32 cellular contexts compared by ENCODE assay signal in the genomic region with DNA sequence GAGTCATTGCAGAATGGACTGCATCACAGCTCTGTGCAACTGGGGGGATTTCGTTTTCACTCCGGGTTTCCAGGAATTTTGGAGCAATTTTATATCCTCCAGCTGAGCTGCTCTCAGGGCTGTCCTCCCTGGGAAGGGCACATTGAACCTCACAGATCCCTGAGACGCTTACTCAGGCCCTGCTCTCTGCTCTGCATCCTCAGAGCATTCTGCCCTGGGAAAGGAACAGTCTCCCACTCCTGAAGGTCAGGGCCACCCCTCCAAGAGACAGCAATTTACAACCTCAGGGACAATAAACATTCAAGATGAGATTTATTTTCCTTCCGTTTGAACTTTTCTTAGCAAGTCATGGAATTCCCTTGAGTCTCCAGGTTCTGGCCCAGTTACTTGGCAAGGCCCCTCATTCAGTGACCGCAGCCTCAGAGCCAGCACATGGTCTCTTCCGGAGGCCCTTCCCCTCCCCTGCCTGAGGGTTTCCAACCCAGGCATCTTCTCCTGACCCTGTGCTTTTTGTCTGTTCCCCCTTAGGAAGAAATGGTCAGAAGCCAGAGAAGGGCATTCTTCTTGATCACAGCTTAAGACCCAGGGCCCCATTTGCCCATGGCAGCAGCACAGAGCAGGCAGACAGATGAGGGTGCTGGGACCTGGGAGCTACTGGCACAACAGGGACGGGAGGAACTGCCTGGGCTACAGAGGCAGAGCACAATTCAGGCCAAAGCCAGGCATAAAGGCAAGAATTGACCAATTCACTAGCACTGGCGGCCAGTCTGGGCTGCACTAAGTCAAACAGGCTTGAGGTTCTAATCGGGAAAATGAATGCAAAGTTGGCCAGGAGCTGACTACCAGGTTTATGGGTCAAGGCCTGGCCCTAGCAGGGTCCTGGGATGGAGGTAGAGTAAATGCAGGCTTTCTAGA. TPM values are rescaled to one million over a fixed set of nuclear protein-coding genes. Genes with fewer than 3 reads are reported as not detected.
DNase-seq lines count a peak whose midpoint lies in the region; ATAC-seq, FAIRE-seq and TF ChIP-seq lines count a peak whose summit lies in the region.
"Had no signal": no experiment of that assay in that cellular context is flagged by ENCODE, and none has a peak within 500 bp of the region (broad histone marks: within the 10 kb centered on the region; RNA-seq: fewer than 3 reads in every experiment).

No MANE protein-coding gene starts in this region.

- 49 to 52% methylated on average over 9 of the region's 9 CpGs for WGBS in GM23248 (ENCODE audit: low coverage in 1 of 2, low lambda C conversion rate in 2 of 2, missing lambda C conversion rate in 2 of 2), 2 experiments
- WGBS in esophagus muscularis mucosa, result 61% methylated on average over 9 of the region's 9 CpGs
- 47 to 62% methylated on average over 9 of the region's 9 CpGs for WGBS in sigmoid colon, 2 donors

- DNase-seq in GM23248, result peak; percentile 15
- DNase-seq in esophagus muscularis mucosa (ENCODE audit: extremely low spot score), result peak; percentile 83
- DNase-seq in kidney, result peak; percentile 86
- DNase-seq in stromal cell of bone marrow (ENCODE audit: low read depth), result peak; percentile 25
- no peak for DNase-seq in sigmoid colon
- no peak for DNase-seq in PC-3
- DNase-seq in colonic mucosa, result no peak
- DNase-seq: activated CD4-positive, alpha-beta T cell treated with anti-CD3 and anti-CD28 coated beads, Interleukin-2, amount 10 ng/mL, durations not matched to agents 7 days and 5 days; activated CD8-positive, alpha-beta memory T cell treated with anti-CD3 and anti-CD28 coated beads, Interleukin-2, amount 50 U/mL, for 48 hours; activated naive CD8-positive, alpha-beta T cell treated with anti-CD3 and anti-CD28 coated beads, Interleukin-2, amount 10 ng/mL, durations not matched to agents 7 days and 5 days; brain microvascular endothelial cell; CD4-positive, CD25-positive, alpha-beta regulatory T cell; cortex of kidney; DMS 273 treated with DMSO at 0.1 percent for 48 hours; foreskin fibroblast; mammary epithelial cell; NCI-H1436; NCI-H2171; NCI-H524; NK-92 treated with Interleukin-12 subunit alpha and Interleukin-12 subunit beta, amount 100 ng/mL, for 24 hours; occipital lobe; retina; stimulated activated CD4-positive, alpha-beta T cell treated with anti-CD3 and anti-CD28 coated beads, Interleukin-12 subunit alpha, Interleukin-12 subunit beta, amount 100 ng/mL, for 4 hours; T-helper 1 cell; upper lobe of left lung had no signal

- no peaks in the 10 kb centered on the region for H3K79me2 ChIP-seq in GM23248 (ENCODE audit: insufficient read depth)
- H3K79me2 ChIP-seq in PC-3 (ENCODE audit: low read length), result no peaks in the 10 kb centered on the region
- H3K79me2 ChIP-seq: hepatocyte had no signal

- POLR2A ChIA-PET in PC-3 (lab: Charles Lee; ENCODE audit: unreplicated experiment), result no interaction called here

- no TSS peak for BruUV-seq in PC-3 (replicated peaks; lab: Mats Ljungman, UMichigan)

- H4K20me1 ChIP-seq in GM23248 (ENCODE audit: insufficient read depth) (no peaks in the 10 kb centered on the region), PC-3 (ENCODE audit: low read length) (no peaks in the 10 kb centered on the region)

- FAIRE-seq in kidney (lab: Jason Lieb, UNC), result no peak
- FAIRE-seq: G401.6, K562 had no signal

- CTCF ChIA-PET in PC-3 (lab: Charles Lee), result no interaction called here

- no peak for TF ChIP-seq CTCF in esophagus muscularis mucosa (IDR thresholded peaks at IDR 0.05)
- TF ChIP-seq CTCF in kidney (IDR thresholded peaks at IDR 0.05; ENCODE audit: borderline replicate concordance, extremely low read depth, insufficient read depth), result no peak
- TF ChIP-seq CTCF in sigmoid colon (IDR thresholded peaks at IDR 0.05), result no peak
- no peak for TF ChIP-seq CTCF in PC-3 (conservative IDR thresholded peaks at IDR 0.05; ENCODE audit: low read depth, low read length)
- no peak for TF ChIP-seq CTCF in colonic mucosa (IDR thresholded peaks at IDR 0.05)

- H3K9me3 ChIP-seq in GM23248 (ENCODE audit: low read depth) (no peaks in the 10 kb centered on the region), esophagus muscularis mucosa (no peaks in the 10 kb centered on the region), kidney (ENCODE audit: control insufficient read depth in 1 of 2, low read length in 2 of 2) (no peaks in the 10 kb centered on the region), sigmoid colon (peaks cover 0 to 2% (median 0%) of the 10 kb centered on the region in 4 donors), PC-3 (ENCODE audit: low read length) (peaks cover 6% of the 10 kb centered on the region; the same call in 1 of the 2 replicates), colonic mucosa (no peaks in the 10 kb centered on the region)
- H3K9me3 ChIP-seq: SJSA1 had no signal

- no peak for TF ChIP-seq EP300 in esophagus muscularis mucosa (IDR thresholded peaks at IDR 0.05)
- no peak for TF ChIP-seq EP300 in sigmoid colon (IDR thresholded peaks at IDR 0.05)

- H3K4me3 ChIP-seq in GM23248, result no peak overlapping the region
- H3K4me3 ChIP-seq in esophagus muscularis mucosa, result no peak overlapping the region
- H3K4me3 ChIP-seq in kidney (ENCODE audit: low read length in 2 of 2), result no peak overlapping the region
- H3K4me3 ChIP-seq in sigmoid colon, result no peak overlapping the region
- H3K4me3 ChIP-seq in PC-3 (ENCODE audit: low read length), result no peak overlapping the region
- no peak overlapping the region for H3K4me3 ChIP-seq in colonic mucosa
- H3K4me3 ChIP-seq: hepatocyte, K562, SJSA1, upper lobe of left lung had no signal

- H3K9me2 ChIP-seq in GM23248 (ENCODE audit: insufficient read depth), result no peaks in the 10 kb centered on the region
- H3K9me2 ChIP-seq in PC-3 (replicated peaks; ENCODE audit: low read length), result no peaks in the 10 kb centered on the region

- H3K27ac ChIP-seq in GM23248 (no peak overlapping the region), esophagus muscularis mucosa (replicated peaks in 1 of 4) (no peak overlapping the region), kidney (ENCODE audit: low read depth in 2 of 2, low read length in 2 of 2) (no peak overlapping the region), sigmoid colon (no peak overlapping the region), PC-3 (ENCODE audit: low read length) (no peak overlapping the region), colonic mucosa (no peak overlapping the region)
- H3K27ac ChIP-seq: brain microvascular endothelial cell, hepatocyte, SJSA1 had no signal

- H3K27me3 ChIP-seq in GM23248 (replicated peaks; ENCODE audit: insufficient read depth) (no peaks in the 10 kb centered on the region), esophagus muscularis mucosa (no peaks in the 10 kb centered on the region), sigmoid colon (no peaks in the 10 kb centered on the region), PC-3 (ENCODE audit: low read length) (peaks cover 52% of the 10 kb centered on the region), colonic mucosa (no peaks in the 10 kb centered on the region)
- H3K27me3 ChIP-seq: brain microvascular endothelial cell, hepatocyte, SJSA1, upper lobe of left lung had no signal

- ATAC-seq in PC-3 (no peak), HG02840 (IDR thresholded peaks at IDR 0.05; ENCODE audit: low FRiP score, unreplicated experiment) (no peak)
- ATAC-seq: HCT116, K562, Panc1 had no signal

- H3F3A ChIP-seq in GM23248 (ENCODE audit: insufficient read depth) (no peaks in the 10 kb centered on the region), PC-3 (ENCODE audit: low read length, unreplicated experiment) (no peaks in the 10 kb centered on the region)

- H3K4me2 ChIP-seq in GM23248 (ENCODE audit: unreplicated experiment), result no peak overlapping the region
- H3K4me2 ChIP-seq in PC-3 (ENCODE audit: low read length), result no peak overlapping the region
- H3K4me2 ChIP-seq: hepatocyte had no signal

- TF ChIP-seq POLR2A in esophagus muscularis mucosa (IDR thresholded peaks at IDR 0.05; ENCODE audit: low read depth) (no peak), sigmoid colon (IDR thresholded peaks at IDR 0.05) (no peak)

- intact Hi-C loops in esophagus muscularis mucosa (cut with DNase I), result no loop called here
- intact Hi-C loops in kidney (cut with DNase I), result no loop called here
- intact Hi-C loops in sigmoid colon (cut with DNase I), result no loop called here
- intact Hi-C loops in PC-3 (cut with micrococcal nuclease), result no loop called here
- intact Hi-C loops in colonic mucosa (cut with DNase I), result no loop called here

- H3K4me1 ChIP-seq in GM23248 (ENCODE audit: insufficient read depth), result 0 out of 2 replicates have a peak, but pooled peaks cover 8% of the 10 kb centered on the region
- peaks cover 0 to 5% (median 2%) of the 10 kb centered on the region in 4 donors for H3K4me1 ChIP-seq in esophagus muscularis mucosa
- H3K4me1 ChIP-seq in kidney (ENCODE audit: control insufficient read depth in 1 of 2, insufficient read depth in 1 of 2, low read depth in 1 of 2, low read length in 2 of 2), result peaks cover 0 to 24% of the 10 kb centered on the region in 2 donors
- H3K4me1 ChIP-seq in sigmoid colon, result no peaks in the 10 kb centered on the region
- H3K4me1 ChIP-seq in PC-3 (ENCODE audit: insufficient read depth, low read length), result no peaks in the 10 kb centered on the region
- no peaks in the 10 kb centered on the region for H3K4me1 ChIP-seq in colonic mucosa
- H3K4me1 ChIP-seq: SJSA1 had no signal

- H2AFZ ChIP-seq in GM23248 (no peak overlapping the region), PC-3 (ENCODE audit: low read length) (no peak overlapping the region)
- H2AFZ ChIP-seq: hepatocyte had no signal

- H3K36me3 ChIP-seq in GM23248 (ENCODE audit: low read depth), result peaks cover 3% of the 10 kb centered on the region; the same call in 1 of the 2 replicates
- peaks cover under 1 to 9% (median 7%) of the 10 kb centered on the region in 4 donors for H3K36me3 ChIP-seq in esophagus muscularis mucosa
- H3K36me3 ChIP-seq in kidney (ENCODE audit: control insufficient read depth in 1 of 2, insufficient read depth in 2 of 2, low read length in 2 of 2), result no peaks in the 10 kb centered on the region
- H3K36me3 ChIP-seq in sigmoid colon, result peaks cover 0 to 4% (median 3%) of the 10 kb centered on the region in 4 donors
- no peaks in the 10 kb centered on the region for H3K36me3 ChIP-seq in PC-3 (ENCODE audit: low read depth, low read length)
- no peaks in the 10 kb centered on the region for H3K36me3 ChIP-seq in colonic mucosa
- H3K36me3 ChIP-seq: brain microvascular endothelial cell, SJSA1 had no signal

- in situ Hi-C loops in GM23248 (cut with MboI), result no loop called here

- no peak overlapping the region for H3K9ac ChIP-seq in GM23248
- H3K9ac ChIP-seq in kidney (ENCODE audit: low read length in 2 of 2), result no peak overlapping the region
- H3K9ac ChIP-seq in PC-3 (ENCODE audit: low read length), result no peak overlapping the region
- no peak overlapping the region for H3K9ac ChIP-seq in colonic mucosa (ENCODE audit: low read depth in 2 of 2, low read length in 2 of 2)

RNA-seq across cellular contexts. Expression of a gene that starts 56.7 kb away (rescaled TPM):
- 8.7 and 9.5 TPM in 2 replicates for total RNA-seq in GM23248 (2014; rRNA removed; shearing (Covaris generic))
- 12.3 and 12.4 TPM in 2 replicates for polyA plus RNA-seq in GM23248 (2016; fragmentation: Nextera tagmentation; extraction: Ambion mirVana)
- 10 to 100 TPM in 3 of 4 donors, 1 to 10 TPM in 1; 10.0 to 21.4 (median 12.6) TPM for total RNA-seq in esophagus muscularis mucosa
- 8.5 TPM for total RNA-seq in kidney
- polyA plus RNA-seq in kidney (ENCODE audit: insufficient read depth, low read depth, low replicate concordance), result 7.4 TPM
- total RNA-seq in sigmoid colon, result 10 to 100 TPM in 2 of 4 donors, 1 to 10 TPM in 2; 9.5 to 13.3 (median 10.9) TPM
- polyA plus RNA-seq in sigmoid colon, result 1 to 10 TPM in 2 of 3 donors, under 1 TPM in 1; 0.23 to 3.3 (median 1.2) TPM
- total RNA-seq in PC-3 (2014; rRNA removed), result not detected in 2 replicates
- 1 to 10 TPM; 1.2 to 3.1 TPM for total RNA-seq in colonic mucosa
- total RNA-seq: activated naive CD8-positive, alpha-beta T cell treated with anti-CD3 and anti-CD28 coated beads, Interleukin-2, amount 10 ng/mL, durations not matched to agents 7 days and 5 days; CD4-positive, CD25-positive, alpha-beta regulatory T cell had no signal
- polyA plus RNA-seq: mammary epithelial cell had no signal

Comparison
In these comparisons a context has a peak if more than half of its experiments do, and no peak if none do; other contexts are left out.
1. DNase-seq: peak in GM23248 (single experiment), esophagus muscularis mucosa (single experiment), kidney (single experiment) and stromal cell of bone marrow (single experiment); none in sigmoid colon (single experiment), PC-3 (single experiment) and colonic mucosa (single experiment).